In the genomic region with DNA sequence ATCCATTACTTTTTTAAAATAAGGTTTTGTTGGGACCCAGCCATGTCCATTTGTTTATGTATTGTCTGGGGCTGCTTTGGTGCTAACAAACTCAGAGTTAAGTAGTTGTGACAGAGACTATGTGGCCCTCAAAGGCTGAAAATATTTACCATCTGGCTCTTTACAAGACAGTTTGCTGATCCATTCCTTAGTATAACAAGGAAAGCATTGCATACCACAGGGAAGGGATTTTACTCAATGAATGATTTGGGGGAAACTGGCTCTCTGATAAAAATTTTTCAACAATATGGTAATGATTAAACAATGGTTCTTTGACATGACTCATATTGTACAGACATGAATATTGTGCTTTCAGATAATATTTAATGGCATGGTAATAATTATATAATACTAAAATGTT, we compare ENCODE assay signal across 17 cellular contexts.
A peak's percentile ranks its signal among the peaks of the same experiment; 100 is the strongest.
DNase-seq lines count a peak whose midpoint lies in the region; ATAC-seq and TF ChIP-seq lines count a peak whose summit lies in the region.
"Had no signal": no experiment of that assay in that cellular context is flagged by ENCODE, and none has a peak within 500 bp of the region (broad histone marks: within the 10 kb centered on the region; RNA-seq: fewer than 3 reads in every experiment).

No MANE protein-coding gene starts in this region.

- H3K9ac ChIP-seq in mammary epithelial cell (ENCODE audit: insufficient read depth, low read length) (no peak overlapping the region), PC-3 (ENCODE audit: low read length) (no peak overlapping the region), Karpas-422 (ENCODE audit: low read length) (no peak overlapping the region)

- no peaks in the 10 kb centered on the region for H3K36me3 Mint-ChIP-seq in MCF 10A (ENCODE audit: insufficient read depth, unreplicated experiment)
- H3K36me3 Mint-ChIP-seq: CD4-positive, CD25-positive, alpha-beta regulatory T cell had no signal

- in situ Hi-C loops in mammary epithelial cell (cut with MboI; ENCODE audit: low sequenced_read_pairs in 2 of 2) = no loop called here

- no peak overlapping the region for H3K27ac Mint-ChIP-seq in MCF 10A (ENCODE audit: low read depth, unreplicated experiment)
- H3K27ac Mint-ChIP-seq: CD4-positive, CD25-positive, alpha-beta regulatory T cell had no signal

- H3K27me3 ChIP-seq in mammary epithelial cell (ENCODE audit: insufficient read depth, low read length) (no peaks in the 10 kb centered on the region), PC-3 (ENCODE audit: low read length) (no peaks in the 10 kb centered on the region), Karpas-422 (ENCODE audit: low read length) (no peaks in the 10 kb centered on the region)

- H3K36me3 ChIP-seq in mammary epithelial cell (ENCODE audit: insufficient read depth, low read length) (no peaks in the 10 kb centered on the region), PC-3 (ENCODE audit: low read depth, low read length) (no peaks in the 10 kb centered on the region), Karpas-422 (ENCODE audit: insufficient read depth, low read length) (no peaks in the 10 kb centered on the region)

- no peaks in the 10 kb centered on the region for H3K9me2 ChIP-seq in PC-3 (replicated peaks; ENCODE audit: low read length)
- no peaks in the 10 kb centered on the region for H3K9me2 ChIP-seq in Karpas-422 (replicated peaks; ENCODE audit: insufficient read depth, low read length)

- no peak for TF ChIP-seq POLR2A in erythroblast (IDR thresholded peaks at IDR 0.05; ENCODE audit: low read length)

- peak overlapping the region; percentile 44 for H2AFZ ChIP-seq in mammary epithelial cell (ENCODE audit: low read depth, low read length)
- no peak overlapping the region for H2AFZ ChIP-seq in PC-3 (ENCODE audit: low read length)
- no peak overlapping the region for H2AFZ ChIP-seq in Karpas-422 (ENCODE audit: low read length)
- H2AFZ ChIP-seq: PC-9 had no signal

- H3K27me3 Mint-ChIP-seq in MCF 10A (ENCODE audit: insufficient read depth, unreplicated experiment) = no peaks in the 10 kb centered on the region
- H3K27me3 Mint-ChIP-seq: CD4-positive, CD25-positive, alpha-beta regulatory T cell had no signal

- H3K27ac ChIP-seq in mammary epithelial cell (ENCODE audit: insufficient read depth, low read depth, low read length) = no peak overlapping the region
- no peak overlapping the region for H3K27ac ChIP-seq in PC-3 (ENCODE audit: low read length)
- H3K27ac ChIP-seq in Karpas-422 (ENCODE audit: low read length) = no peak overlapping the region
- H3K27ac ChIP-seq: 22Rv1, PC-9 had no signal

- H4K20me1 ChIP-seq in mammary epithelial cell (ENCODE audit: insufficient read depth, low read length) = no peaks in the 10 kb centered on the region
- H4K20me1 ChIP-seq in PC-3 (ENCODE audit: low read length) = no peaks in the 10 kb centered on the region
- H4K20me1 ChIP-seq in Karpas-422 (ENCODE audit: insufficient read depth, low read depth, low read length) = no peaks in the 10 kb centered on the region

- intact Hi-C loops in mammary epithelial cell (cut with micrococcal nuclease) (no loop called here), MCF 10A (cut with micrococcal nuclease) (no loop called here), PC-3 (cut with micrococcal nuclease) (no loop called here)

- no peak for DNase-seq in mammary epithelial cell
- no peak for DNase-seq in MCF 10A (ENCODE audit: unreplicated experiment)
- DNase-seq in PC-3 = no peak
- DNase-seq in fibroblast of gingiva (ENCODE audit: low read depth) = peak; percentile 81
- DNase-seq in HPDE6-E6E7 (ENCODE audit: extremely low spot score) = no peak
- no peak for DNase-seq in erythroblast (lab: John Stamatoyannopoulos, UW)
- no peak for DNase-seq in Karpas-422
- DNase-seq in NCI-H1694 (lab: John Stamatoyannopoulos, UW) = no peak
- DNase-seq: AML-193; CD4-positive, CD25-positive, alpha-beta regulatory T cell; GOT3; MV-4-11; NCI-H1417 treated with DMSO at 0.1 percent for 48 hours; NCI-H2029 treated with DMSO at 0.1 percent for 48 hours; NK-92 treated with Interleukin-12 subunit alpha and Interleukin-12 subunit beta, amount 100 ng/mL, for 24 hours; PC-9 had no signal

- H3K9me3 ChIP-seq in mammary epithelial cell (replicated peaks; ENCODE audit: insufficient read depth, low read length) = no peaks in the 10 kb centered on the region
- H3K9me3 ChIP-seq in PC-3 (ENCODE audit: low read length) = no peaks in the 10 kb centered on the region
- no peaks in the 10 kb centered on the region for H3K9me3 ChIP-seq in Karpas-422 (ENCODE audit: low read length)

- no peaks in the 10 kb centered on the region for H3K4me1 Mint-ChIP-seq in MCF 10A (ENCODE audit: insufficient read depth, unreplicated experiment)
- H3K4me1 Mint-ChIP-seq: CD4-positive, CD25-positive, alpha-beta regulatory T cell had no signal

- no peaks in the 10 kb centered on the region for H3F3A ChIP-seq in PC-3 (ENCODE audit: low read length, unreplicated experiment)

- H3K4me1 ChIP-seq in mammary epithelial cell (ENCODE audit: insufficient read depth, low read length) = no peaks in the 10 kb centered on the region
- no peaks in the 10 kb centered on the region for H3K4me1 ChIP-seq in PC-3 (ENCODE audit: insufficient read depth, low read length)
- no peaks in the 10 kb centered on the region for H3K4me1 ChIP-seq in Karpas-422 (ENCODE audit: low read length)

- peaks cover 10% of the 10 kb centered on the region for H3K9me3 Mint-ChIP-seq in MCF 10A (ENCODE audit: unreplicated experiment)

- no peak overlapping the region for H3K4me2 ChIP-seq in mammary epithelial cell (ENCODE audit: insufficient read depth, low read depth, low read length)
- no peak overlapping the region for H3K4me2 ChIP-seq in PC-3 (ENCODE audit: low read length)
- no peak overlapping the region for H3K4me2 ChIP-seq in Karpas-422 (ENCODE audit: low read depth, low read length, poor library complexity, severe bottlenecking)
- H3K4me2 ChIP-seq: PC-9 had no signal

- CTCF ChIA-PET in mammary epithelial cell (lab: Charles Lee; ENCODE audit: low non-redundant PET) = no interaction called here
- CTCF ChIA-PET in MCF 10A (lab: Yijun Ruan, JAX) = no interaction called here
- CTCF ChIA-PET in PC-3 (lab: Charles Lee) = no interaction called here

- H3K4me3 ChIP-seq in mammary epithelial cell (replicated peaks in 1 of 3; ENCODE audit: insufficient read depth in 1 of 3, low read depth in 2 of 3, low read length in 3 of 3) (no peak overlapping the region), PC-3 (ENCODE audit: low read length) (no peak overlapping the region), Karpas-422 (ENCODE audit: low read length) (no peak overlapping the region)
- H3K4me3 ChIP-seq: PC-9 had no signal

- POLR2A ChIA-PET in MCF 10A (lab: Yijun Ruan, JAX) (no interaction called here), PC-3 (lab: Charles Lee; ENCODE audit: unreplicated experiment) (no interaction called here)

- dilution Hi-C loops in mammary epithelial cell (cut with HindIII; ENCODE audit: low sequenced_read_pairs) = no loop called here

- H3K4me3 Mint-ChIP-seq in MCF 10A (ENCODE audit: unreplicated experiment) = no peak overlapping the region
- H3K4me3 Mint-ChIP-seq: CD4-positive, CD25-positive, alpha-beta regulatory T cell had no signal

- TF ChIP-seq CTCF in mammary epithelial cell (conservative IDR thresholded peaks at IDR 0.05 in 1 of 2, IDR thresholded peaks at IDR 0.05 in 1 of 2; ENCODE audit: extremely low read depth in 1 of 2, insufficient read depth in 1 of 2, low read depth in 1 of 2, low read length in 2 of 2) = no peak
- TF ChIP-seq CTCF in MCF 10A (IDR thresholded peaks at IDR 0.05; ENCODE audit: unreplicated experiment) = no peak
- no peak for TF ChIP-seq CTCF in PC-3 (conservative IDR thresholded peaks at IDR 0.05; ENCODE audit: low read depth, low read length)

- BruUV-seq in mammary epithelial cell (replicated peaks; lab: Mats Ljungman, UMichigan) = no TSS peak
- no TSS peak for BruUV-seq in MCF 10A (replicated peaks; lab: Mats Ljungman, UMichigan)
- BruUV-seq in PC-3 (replicated peaks; lab: Mats Ljungman, UMichigan) = no TSS peak

- H3K79me2 ChIP-seq in mammary epithelial cell (ENCODE audit: insufficient read depth, low read length) (no peaks in the 10 kb centered on the region), PC-3 (ENCODE audit: low read length) (no peaks in the 10 kb centered on the region), Karpas-422 (ENCODE audit: low read length) (no peaks in the 10 kb centered on the region)

- peak; percentile 42 for ATAC-seq in PC-3
